In the genomic region with DNA sequence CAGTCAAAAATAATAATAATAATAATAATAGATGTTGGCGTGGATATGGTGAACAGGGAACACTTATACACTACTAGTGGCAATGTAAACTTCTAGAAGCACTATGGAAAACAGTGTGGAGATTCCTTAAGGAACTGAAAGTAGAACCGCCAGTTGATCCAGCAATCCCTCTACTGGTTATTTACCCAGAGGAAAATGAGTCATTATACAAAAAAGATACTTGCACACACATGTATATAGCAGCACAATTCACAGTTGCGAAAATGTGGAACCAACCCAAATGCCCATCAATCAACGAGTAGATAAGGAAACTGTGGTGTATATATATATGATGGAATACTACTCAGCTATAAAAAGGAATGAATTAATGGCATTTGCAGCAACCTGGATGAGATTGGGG, we compare ENCODE assay signal across 28 cellular contexts.
"Had no signal": no experiment of that assay in that cellular context is flagged by ENCODE, and none has a peak within 500 bp of the region (broad histone marks: within the 10 kb centered on the region; RNA-seq: fewer than 3 reads in every experiment).

No MANE protein-coding gene starts in this region.

- FAIRE-seq: colon, RCC 7860, TTC549 had no signal

- H3K4me3 ChIP-seq: ascending aorta, MG63, SK-N-MC had no signal

- H3K9me3 Mint-ChIP-seq: activated B cell treated with CpG ODN at 0.5 μM for 24 hours; activated CD4-positive, alpha-beta memory T cell treated with anti-CD3 and anti-CD28 coated beads for 36 hours; activated naive CD4-positive, alpha-beta T cell treated with anti-CD3 and anti-CD28 coated beads, Interleukin-2, amount 50 U/mL, for 72 hours; activated T-cell treated with anti-CD3 and anti-CD28 coated beads, Interleukin-2, amount 50 U/mL, for 4 hours had no signal

- H3K27me3 Mint-ChIP-seq: activated B cell treated with CpG ODN at 0.5 μM for 24 hours; activated CD4-positive, alpha-beta T cell treated with anti-CD3 and anti-CD28 coated beads, Interleukin-2, amount 10 ng/mL, durations not matched to agents 7 days and 5 days; activated naive CD8-positive, alpha-beta T cell treated with anti-CD3 and anti-CD28 coated beads, Interleukin-2, amount 50 U/mL, for 24 hours; brain had no signal

- H3K36me3 Mint-ChIP-seq: activated CD4-positive, alpha-beta memory T cell treated with anti-CD3 and anti-CD28 coated beads for 36 hours; activated naive CD4-positive, alpha-beta T cell treated with anti-CD3 and anti-CD28 coated beads, Interleukin-2, amount 50 U/mL, for 72 hours; brain; T-cell had no signal

- H3K27me3 ChIP-seq: ascending aorta, MG63 had no signal

- H3K9me3 ChIP-seq: ascending aorta had no signal

- H3K27ac ChIP-seq: SK-N-MC had no signal

- DNase-seq: activated B cell treated with CpG ODN at 0.5 μM for 24 hours; activated CD4-positive, alpha-beta memory T cell treated with anti-CD3 and anti-CD28 coated beads for 36 hours; activated CD4-positive, alpha-beta T cell treated with anti-CD3 and anti-CD28 coated beads for 1 hour; activated CD4-positive, alpha-beta T cell treated with anti-CD3 and anti-CD28 coated beads, Interleukin-2, amount 10 ng/mL, durations not matched to agents 7 days and 5 days; activated CD8-positive, alpha-beta memory T cell treated with anti-CD3 and anti-CD28 coated beads for 24 hours; activated effector memory CD4-positive, alpha-beta T cell treated with anti-CD3 and anti-CD28 coated beads, Interleukin-2, amount 50 U/mL, for 16 hours; activated naive CD4-positive, alpha-beta T cell treated with Interleukin-2 at 50 U/mL for 16 hours; activated naive CD8-positive, alpha-beta T cell treated with anti-CD3 and anti-CD28 coated beads, Interleukin-2, amount 50 U/mL, for 24 hours; activated T-cell treated with anti-CD3 and anti-CD28 coated beads, Interleukin-2, amount 50 U/mL, for 4 hours; amniotic stem cell; cerebellar nuclear complex; MG63; NCI-H1105; NCI-H1436; NCI-H1694 treated with DMSO at 0.1 percent for 48 hours; NCI-H2029 treated with DMSO at 0.1 percent for 48 hours; NCI-H446; SIG-M5; T-cell; T-helper 2 cell; T1000 had no signal

- ATAC-seq: activated naive CD4-positive, alpha-beta T cell treated with anti-CD3 and anti-CD28 coated beads, Interleukin-2, amount 50 U/mL, for 72 hours; activated naive CD8-positive, alpha-beta T cell treated with anti-CD3 and anti-CD28 coated beads, Interleukin-2, amount 50 U/mL, for 24 hours; activated T-cell treated with anti-CD3 and anti-CD28 coated beads, Interleukin-2, amount 50 U/mL, for 4 hours; T-cell had no signal

- H3K36me3 ChIP-seq: ascending aorta, MG63 had no signal

- H3K27ac Mint-ChIP-seq: activated B cell treated with CpG ODN at 0.5 μM for 24 hours; activated CD4-positive, alpha-beta memory T cell treated with anti-CD3 and anti-CD28 coated beads for 36 hours; activated CD4-positive, alpha-beta T cell treated with anti-CD3 and anti-CD28 coated beads, Interleukin-2, amount 10 ng/mL, durations not matched to agents 7 days and 5 days; activated naive CD4-positive, alpha-beta T cell treated with anti-CD3 and anti-CD28 coated beads, Interleukin-2, amount 50 U/mL, for 72 hours; activated naive CD8-positive, alpha-beta T cell treated with anti-CD3 and anti-CD28 coated beads, Interleukin-2, amount 50 U/mL, for 24 hours; brain; T-cell had no signal

- H3K4me1 Mint-ChIP-seq: activated CD4-positive, alpha-beta T cell treated with anti-CD3 and anti-CD28 coated beads, Interleukin-2, amount 10 ng/mL, durations not matched to agents 7 days and 5 days had no signal

- H3K4me3 Mint-ChIP-seq: activated B cell treated with CpG ODN at 0.5 μM for 24 hours; activated CD4-positive, alpha-beta memory T cell treated with anti-CD3 and anti-CD28 coated beads for 36 hours; activated CD4-positive, alpha-beta T cell treated with anti-CD3 and anti-CD28 coated beads, Interleukin-2, amount 10 ng/mL, durations not matched to agents 7 days and 5 days; activated naive CD8-positive, alpha-beta T cell treated with anti-CD3 and anti-CD28 coated beads, Interleukin-2, amount 50 U/mL, for 24 hours; activated T-cell treated with anti-CD3 and anti-CD28 coated beads, Interleukin-2, amount 50 U/mL, for 4 hours; brain; T-cell had no signal
